Comparison of ENCODE assay signal across 29 cellular contexts in genomic region chr9:116007824-116008223, GRCh38.
"Had no signal": no experiment of that assay in that cellular context is flagged by ENCODE, and none has a peak within 500 bp of the region (broad histone marks: within the 10 kb centered on the region; RNA-seq: fewer than 3 reads in every experiment).

No MANE protein-coding gene starts in this region.

- H3K27ac Mint-ChIP-seq: activated CD4-positive, alpha-beta memory T cell treated with anti-CD3 and anti-CD28 coated beads, Interleukin-2, amount 10 ng/mL, durations not matched to agents 7 days and 5 days; activated naive CD4-positive, alpha-beta T cell treated with anti-CD3 and anti-CD28 coated beads for 36 hours; activated naive CD8-positive, alpha-beta T cell; activated T-helper 17 cell treated with anti-CD3 and anti-CD28 coated beads, Interleukin-2, amount 50 U/mL, for 72 hours; T-cell had no signal

- H3K36me3 ChIP-seq: brain microvascular endothelial cell, MG63 had no signal

- H3K4me3 ChIP-seq: MG63 had no signal

- H3K9ac ChIP-seq: KMS-11 had no signal

- H3K4me1 Mint-ChIP-seq: activated CD4-positive, alpha-beta memory T cell treated with anti-CD3 and anti-CD28 coated beads, Interleukin-2, amount 10 ng/mL, durations not matched to agents 7 days and 5 days; activated T-helper 17 cell treated with anti-CD3 and anti-CD28 coated beads, Interleukin-2, amount 50 U/mL, for 72 hours; T-cell had no signal

- H3K9me3 ChIP-seq: MG63 had no signal

- H3K27ac ChIP-seq: brain microvascular endothelial cell, KMS-11, VCaP had no signal

- H3K4me3 Mint-ChIP-seq: activated CD4-positive, alpha-beta memory T cell treated with anti-CD3 and anti-CD28 coated beads, Interleukin-2, amount 10 ng/mL, durations not matched to agents 7 days and 5 days; activated naive CD4-positive, alpha-beta T cell treated with anti-CD3 and anti-CD28 coated beads for 36 hours; activated naive CD8-positive, alpha-beta T cell; activated T-helper 17 cell treated with anti-CD3 and anti-CD28 coated beads, Interleukin-2, amount 50 U/mL, for 72 hours; T-cell had no signal

- DNase-seq: activated CD4-positive, alpha-beta memory T cell treated with anti-CD3 and anti-CD28 coated beads, Interleukin-2, amount 10 ng/mL, durations not matched to agents 7 days and 5 days; activated CD4-positive, alpha-beta T cell treated with anti-CD3 and anti-CD28 coated beads, Interleukin-2, amount 50 U/mL, for 1 hour; activated CD4-positive, CD25-positive, alpha-beta regulatory T cell; activated gamma-delta T cell; activated naive CD4-positive, alpha-beta T cell treated with anti-CD3 and anti-CD28 coated beads for 36 hours; activated T-cell treated with anti-CD3 and anti-CD28 coated beads for 4 hours; activated T-cell treated with anti-CD3 and anti-CD28 coated beads, Interleukin-2, amount 50 U/mL, for 48 hours; amygdala; brain microvascular endothelial cell; cerebellar nuclear complex; MG63; MV-4-11; NCI-H1092 treated with DMSO at 0.1 percent for 48 hours; NCI-H1417 treated with DMSO at 0.1 percent for 48 hours; NCI-H1694 treated with DMSO at 0.1 percent for 48 hours; NCI-H2029 treated with DMSO at 0.1 percent for 48 hours; NCI-H345; NCI-H510A; NCI-H526 treated with DMSO at 0.1 percent for 48 hours; NCI-H82; OCI-M1; SHP77 treated with DMSO at 0.1 percent for 48 hours; T-cell; T-helper 2 cell; T1000 had no signal

- H3K4me2 ChIP-seq: KMS-11 had no signal

- H3K27me3 ChIP-seq: brain microvascular endothelial cell, MG63 had no signal

- H3K27me3 Mint-ChIP-seq: activated CD4-positive, alpha-beta memory T cell treated with anti-CD3 and anti-CD28 coated beads, Interleukin-2, amount 10 ng/mL, durations not matched to agents 7 days and 5 days; activated naive CD8-positive, alpha-beta T cell; activated T-helper 17 cell treated with anti-CD3 and anti-CD28 coated beads, Interleukin-2, amount 50 U/mL, for 72 hours; T-cell had no signal

- H3K9me3 Mint-ChIP-seq: activated T-helper 17 cell treated with anti-CD3 and anti-CD28 coated beads, Interleukin-2, amount 50 U/mL, for 72 hours had no signal

- ATAC-seq: activated T-helper 17 cell treated with anti-CD3 and anti-CD28 coated beads, Interleukin-2, amount 50 U/mL, for 72 hours; T-cell had no signal

- H3K36me3 Mint-ChIP-seq: activated naive CD8-positive, alpha-beta T cell; T-cell had no signal
